8 cellular contexts compared by ENCODE assay signal in genomic region chr6:158854214-158855101, GRCh38. TPM values are rescaled to one million over a fixed set of nuclear protein-coding genes. Genes with fewer than 3 reads are reported as not detected.
DNase-seq lines count a peak whose midpoint lies in the region; ATAC-seq lines count a peak whose summit lies in the region.

No MANE protein-coding gene starts in this region.

- POLR2A ChIA-PET in activated CD4-positive, alpha-beta T cell treated with anti-CD3 and anti-CD28 coated beads, Interleukin-2, amount 10 ng/mL, durations not matched to agents 7 days and 5 days (lab: Charles Lee), result interaction anchor here (1.0 to 2.6 kb wide), 3 partner anchors 15 to 36 kb away, joined by 3 to 10 read pairs (median 3); partner anchors contain the start of gene EZR

- H3K9me3 Mint-ChIP-seq in activated CD4-positive, alpha-beta T cell treated with anti-CD3 and anti-CD28 coated beads, Interleukin-2, amount 10 ng/mL, durations not matched to agents 7 days and 5 days, result no peaks in the 10 kb centered on the region
- H3K9me3 Mint-ChIP-seq in activated T-helper 17 cell treated with anti-CD3 and anti-CD28 coated beads, Interleukin-2, amount 50 U/mL, for 72 hours, result no peaks in the 10 kb centered on the region

- peak overlapping the region; percentile 31 for H3K4me3 ChIP-seq in HUES6 (ENCODE audit: low read depth, low read length)

- peaks cover 2% of the 10 kb centered on the region for H3K36me3 Mint-ChIP-seq in activated CD4-positive, alpha-beta T cell treated with anti-CD3 and anti-CD28 coated beads, Interleukin-2, amount 10 ng/mL, durations not matched to agents 7 days and 5 days (ENCODE audit: low read depth)
- H3K36me3 Mint-ChIP-seq in activated T-helper 17 cell treated with anti-CD3 and anti-CD28 coated beads, Interleukin-2, amount 50 U/mL, for 72 hours (ENCODE audit: low read depth), result no peaks in the 10 kb centered on the region

- H3K36me3 ChIP-seq in HUES6 (ENCODE audit: control insufficient read depth, insufficient read depth, low read length), result no peaks in the 10 kb centered on the region

- DNase-seq in CD1c-positive myeloid dendritic cell (ENCODE audit: extremely low spot score), result peak; percentile 61
- peak; percentile 49 for DNase-seq in activated CD4-positive, alpha-beta T cell treated with anti-CD3 and anti-CD28 coated beads, Interleukin-2, amount 10 ng/mL, durations not matched to agents 7 days and 5 days
- peak; percentile 84 for DNase-seq in iris pigment epithelial cell (ENCODE audit: low read depth)
- no peak for DNase-seq in NCI-H1436 (lab: John Stamatoyannopoulos, UW)
- DNase-seq in NCI-H2227 treated with DMSO at 0.1 percent for 48 hours (lab: John Stamatoyannopoulos, UW), result no peak
- DNase-seq in pons (ENCODE audit: low spot score), result no peak

- H3K27me3 ChIP-seq in HUES6 (ENCODE audit: control insufficient read depth, insufficient read depth, low read length), result no peaks in the 10 kb centered on the region

- H3K4me1 ChIP-seq in HUES6 (ENCODE audit: control insufficient read depth, insufficient read depth, low read length), result peaks cover 50% of the 10 kb centered on the region

- H3K4me3 Mint-ChIP-seq in activated CD4-positive, alpha-beta T cell treated with anti-CD3 and anti-CD28 coated beads, Interleukin-2, amount 10 ng/mL, durations not matched to agents 7 days and 5 days, result no peak overlapping the region
- H3K4me3 Mint-ChIP-seq in activated T-helper 17 cell treated with anti-CD3 and anti-CD28 coated beads, Interleukin-2, amount 50 U/mL, for 72 hours, result no peak overlapping the region

- peak overlapping the region; percentile 90 for H3K27ac ChIP-seq in HUES6 (ENCODE audit: low read depth, low read length)

- CTCF ChIA-PET in activated CD4-positive, alpha-beta T cell treated with anti-CD3 and anti-CD28 coated beads, Interleukin-2, amount 10 ng/mL, durations not matched to agents 7 days and 5 days (lab: Charles Lee), result interaction anchor here (0.6 to 4.5 kb wide), 8 partner anchors 8 to 249 kb away, joined by 3 to 48 read pairs (median 3); no protein-coding TSS in a partner anchor

- no peak overlapping the region for H3K27ac Mint-ChIP-seq in activated CD4-positive, alpha-beta T cell treated with anti-CD3 and anti-CD28 coated beads, Interleukin-2, amount 10 ng/mL, durations not matched to agents 7 days and 5 days
- H3K27ac Mint-ChIP-seq in activated T-helper 17 cell treated with anti-CD3 and anti-CD28 coated beads, Interleukin-2, amount 50 U/mL, for 72 hours, result no peak overlapping the region

- peaks cover 27% of the 10 kb centered on the region for H3K4me1 Mint-ChIP-seq in activated CD4-positive, alpha-beta T cell treated with anti-CD3 and anti-CD28 coated beads, Interleukin-2, amount 10 ng/mL, durations not matched to agents 7 days and 5 days
- H3K4me1 Mint-ChIP-seq in activated T-helper 17 cell treated with anti-CD3 and anti-CD28 coated beads, Interleukin-2, amount 50 U/mL, for 72 hours, result peaks cover 13% of the 10 kb centered on the region

- peak overlapping the region; percentile 83 for H3K9ac ChIP-seq in HUES6 (ENCODE audit: low read length)

- no peaks in the 10 kb centered on the region for H3K27me3 Mint-ChIP-seq in activated CD4-positive, alpha-beta T cell treated with anti-CD3 and anti-CD28 coated beads, Interleukin-2, amount 10 ng/mL, durations not matched to agents 7 days and 5 days
- no peaks in the 10 kb centered on the region for H3K27me3 Mint-ChIP-seq in activated T-helper 17 cell treated with anti-CD3 and anti-CD28 coated beads, Interleukin-2, amount 50 U/mL, for 72 hours

- no peak for ATAC-seq in activated T-helper 17 cell treated with anti-CD3 and anti-CD28 coated beads, Interleukin-2, amount 50 U/mL, for 72 hours (replicated peaks)

- no peaks in the 10 kb centered on the region for H3K9me3 ChIP-seq in HUES6 (ENCODE audit: control insufficient read depth, insufficient read depth, low read depth, low read length)

RNA-seq across cellular contexts. Expression of gene EZR, which starts 35.3 kb away (rescaled TPM):
- 100 to 1,000 TPM; 201 to 210 TPM for total RNA-seq in activated CD4-positive, alpha-beta T cell treated with anti-CD3 and anti-CD28 coated beads, Interleukin-2, amount 10 ng/mL, durations not matched to agents 7 days and 5 days
- total RNA-seq in activated T-helper 17 cell treated with anti-CD3 and anti-CD28 coated beads, Interleukin-2, amount 50 U/mL, for 72 hours, result 100 to 1,000 TPM; 159 to 212 TPM

Comparison
In these comparisons a context has a peak if more than half of its experiments do, and no peak if none do; other contexts are left out.
1. DNase-seq: peak in CD1c-positive myeloid dendritic cell (single experiment), activated CD4-positive, alpha-beta T cell treated with anti-CD3 and anti-CD28 coated beads, Interleukin-2, amount 10 ng/mL, durations not matched to agents 7 days and 5 days (single experiment) and iris pigment epithelial cell (single experiment); none in NCI-H1436 (single experiment), NCI-H2227 treated with DMSO at 0.1 percent for 48 hours (single experiment) and pons (single experiment).